Comparison of ENCODE assay signal across 7 cellular contexts in the genomic region with DNA sequence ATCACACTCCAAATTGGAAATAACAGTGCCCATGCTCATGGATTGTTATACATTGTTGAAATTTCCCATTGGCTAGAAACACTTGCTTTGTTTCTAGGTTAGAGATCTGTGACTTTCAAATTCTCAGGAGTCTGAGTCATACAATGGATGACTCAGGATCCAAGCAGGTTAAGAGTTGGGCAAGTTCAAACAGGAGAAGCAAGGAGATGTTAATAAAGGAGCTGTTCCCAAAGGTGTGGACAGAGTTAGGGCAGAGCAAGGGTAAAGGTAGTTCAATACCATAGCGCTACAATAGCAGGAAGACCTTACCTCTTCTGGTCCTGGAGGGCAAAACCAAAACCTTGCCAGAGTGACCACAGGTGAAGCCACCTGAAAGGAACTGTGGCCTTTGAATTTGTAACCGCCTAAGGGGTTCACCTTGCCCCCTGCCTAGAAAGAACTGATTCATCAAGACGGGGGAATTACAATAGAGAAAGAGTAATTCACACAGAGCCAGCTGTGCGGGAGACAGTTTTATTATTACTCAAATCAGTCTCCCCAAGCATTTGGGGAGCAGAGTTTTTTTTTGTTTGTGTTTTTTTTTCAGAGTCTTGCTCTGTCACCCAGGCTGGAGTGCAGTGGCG. TPM values are rescaled to one million over a fixed set of nuclear protein-coding genes. Genes with fewer than 3 reads are reported as not detected.
DNase-seq lines count a peak whose midpoint lies in the region; ATAC-seq, FAIRE-seq and TF ChIP-seq lines count a peak whose summit lies in the region.

No MANE protein-coding gene starts in this region.

- H3K9me3 ChIP-seq in OCI-LY3 (ENCODE audit: insufficient read depth, low read length) (peaks cover 10% of the 10 kb centered on the region), right lobe of liver (no peaks in the 10 kb centered on the region)

- TF ChIP-seq CTCF in OCI-LY3 (IDR thresholded peaks at IDR 0.05; ENCODE audit: low read depth, low read length) (no peak), astrocyte of the spinal cord (IDR thresholded peaks at IDR 0.05; ENCODE audit: low read depth, low read length) (no peak), right lobe of liver (IDR thresholded peaks at IDR 0.05) (no peak)

- ATAC-seq in right lobe of liver = peak in 1 of 4 donors; percentile 3
- no peak for ATAC-seq in HG03571 (IDR thresholded peaks at IDR 0.05; ENCODE audit: unreplicated experiment)

- H3K79me2 ChIP-seq in OCI-LY3 (ENCODE audit: low read length) = peaks cover 9% of the 10 kb centered on the region

- DNase-seq in GM18507 (ENCODE audit: extremely low spot score, insufficient read length, low read depth) = no peak
- peak; percentile 89 for DNase-seq in astrocyte of the spinal cord (ENCODE audit: low read depth, low spot score)
- DNase-seq in right lobe of liver = no peak
- no peak for DNase-seq in NCI-H510A treated with DMSO at 0.1 percent for 48 hours (lab: John Stamatoyannopoulos, UW)
- DNase-seq in SKM-1 (lab: John Stamatoyannopoulos, UW; ENCODE audit: unreplicated experiment) = no peak

- H3K36me3 ChIP-seq in OCI-LY3 (replicated peaks; ENCODE audit: low read depth, low read length) (peaks cover 16% of the 10 kb centered on the region), right lobe of liver (no peaks in the 10 kb centered on the region)

- H3K9ac ChIP-seq in OCI-LY3 (ENCODE audit: low read length) = no peak overlapping the region; the same call in 1 of the 2 replicates

- H3K4me1 ChIP-seq in OCI-LY3 (ENCODE audit: low read length) = peaks cover 26% of the 10 kb centered on the region
- peaks cover 0 to 3% (median under 1%) of the 10 kb centered on the region in 4 donors for H3K4me1 ChIP-seq in right lobe of liver

- no peaks in the 10 kb centered on the region for H3K27me3 ChIP-seq in OCI-LY3 (ENCODE audit: low read depth, low read length)
- no peaks in the 10 kb centered on the region for H3K27me3 ChIP-seq in right lobe of liver

- H3K27ac ChIP-seq in OCI-LY3 (ENCODE audit: low read length) = no peak overlapping the region
- peak overlapping the region; percentile 43 to 49 (median 45) for H3K27ac ChIP-seq in right lobe of liver

- H4K20me1 ChIP-seq in OCI-LY3 (ENCODE audit: insufficient read depth, low read length) = no peaks in the 10 kb centered on the region

- peak overlapping the region; percentile 48; the same call in 1 of the 2 replicates for H3K4me2 ChIP-seq in OCI-LY3 (ENCODE audit: low read length)

- H2AFZ ChIP-seq in OCI-LY3 (ENCODE audit: low read depth, low read length) = peak overlapping the region; percentile 75; the same call in 1 of the 2 replicates

- H3K4me3 ChIP-seq in OCI-LY3 (ENCODE audit: low read length) (no peak overlapping the region), astrocyte of the spinal cord (ENCODE audit: low read depth, low read length) (no peak overlapping the region), right lobe of liver (no peak overlapping the region)

- TF ChIP-seq POLR2A in right lobe of liver (IDR thresholded peaks at IDR 0.05) = no peak

- in situ Hi-C loops in astrocyte of the spinal cord (cut with HindIII; ENCODE audit: low sequenced_read_pairs) = no loop called here

- WGBS in right lobe of liver (ENCODE audit: insufficient coverage, low coverage, low lambda C conversion rate, missing lambda C conversion rate) = 95% methylated on average over 3 of the region's 5 CpGs

- FAIRE-seq in GM18507 (lab: Jason Lieb, UNC) = peak; percentile 52

- intact Hi-C loops in right lobe of liver (cut with DNase I) = no loop called here

RNA-seq across cellular contexts. Expression of gene AMN1, which starts 4.2 kb away (rescaled TPM):
- 1 to 10 TPM; 1.2 to 7.3 (median 2.8) TPM for total RNA-seq in right lobe of liver
